ENCODE assay signal across 7 cellular contexts in the genomic region with DNA sequence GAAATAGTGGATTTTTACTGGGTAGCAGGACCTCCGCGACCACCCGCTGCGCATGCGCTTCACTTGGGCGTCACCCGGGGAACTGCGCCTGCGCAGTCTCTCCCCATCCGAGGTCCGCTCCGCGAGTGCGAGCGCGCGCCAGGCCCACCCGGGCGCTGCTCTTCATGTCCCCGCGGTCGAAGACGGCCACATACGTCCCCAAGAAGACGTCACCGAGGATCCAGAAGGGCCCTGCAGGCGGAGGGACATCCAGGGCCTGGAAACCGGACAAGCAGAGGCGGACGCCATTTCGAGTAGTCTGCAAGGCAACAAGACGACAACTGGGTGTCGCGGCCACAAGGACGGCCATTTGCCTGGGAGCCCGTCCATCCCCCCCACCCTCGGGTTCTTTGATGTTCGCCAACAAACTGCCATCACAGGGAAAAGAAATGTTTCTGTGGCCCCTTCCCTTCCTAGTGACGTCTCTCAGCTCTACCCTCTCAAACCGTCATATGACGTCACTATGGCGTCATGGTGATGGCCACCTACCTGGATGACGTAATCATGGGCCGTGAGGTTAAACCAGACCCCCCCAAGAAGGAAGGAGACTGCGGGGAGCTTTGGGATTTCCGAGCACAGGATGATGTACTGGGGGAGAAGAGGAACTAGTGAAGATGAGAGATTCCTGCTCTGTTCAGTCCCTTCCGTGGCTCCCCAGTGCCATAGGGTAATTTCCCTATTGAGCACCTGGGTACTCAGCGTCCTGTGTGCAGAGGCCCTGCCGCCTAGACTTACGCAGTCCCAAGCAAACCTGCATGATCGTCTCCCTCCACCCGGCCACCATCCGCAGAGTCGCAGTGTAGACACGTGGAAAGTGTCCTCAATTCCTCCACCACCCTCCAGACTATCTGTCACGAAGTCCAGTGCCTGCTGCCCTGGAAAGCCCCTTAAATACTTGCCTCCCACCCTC. TPM values are rescaled to one million over a fixed set of nuclear protein-coding genes. Genes with fewer than 3 reads are reported as not detected.
A peak's percentile ranks its signal among the peaks of the same experiment; 100 is the strongest.
DNase-seq lines count a peak whose midpoint lies in the region; TF ChIP-seq lines count a peak whose summit lies in the region.

No MANE protein-coding gene starts in this region.

- H3K36me3 Mint-ChIP-seq in immature natural killer cell = no peaks in the 10 kb centered on the region

- H3K36me3 ChIP-seq in SJCRH30 (no peaks in the 10 kb centered on the region), PC-9 (ENCODE audit: low read depth) (no peaks in the 10 kb centered on the region)

- H3K27me3 Mint-ChIP-seq in immature natural killer cell (ENCODE audit: low read depth in 3 of 3) = peaks cover 11 to 17% (median 15%) of the 10 kb centered on the region in 3 donors

- peaks cover 4% of the 10 kb centered on the region; the same call in 1 of the 2 replicates for H3F3A ChIP-seq in PC-9 (ENCODE audit: insufficient read depth, low read depth)

- no peaks in the 10 kb centered on the region for H3K79me2 ChIP-seq in PC-9 (ENCODE audit: low read depth)

- peak overlapping the region; percentile 88 to 97 (median 94) for H3K27ac Mint-ChIP-seq in immature natural killer cell

- TF ChIP-seq CTCF in GM20000 (IDR thresholded peaks at IDR 0.05; ENCODE audit: extremely low read depth, missing control alignments) (no peak), PC-9 (conservative IDR thresholded peaks at IDR 0.05) (no peak)

- intact Hi-C loops in PC-9 (cut with micrococcal nuclease; ENCODE audit: unreplicated experiment) = no loop called here

- H3K4me1 Mint-ChIP-seq in immature natural killer cell = peaks cover 0 to 30% of the 10 kb centered on the region in 2 donors

- DNase-seq in GM20000 (ENCODE audit: low spot score) (peak; percentile 82), SJCRH30 (peak; percentile 54 to 64), immature natural killer cell (peak; percentile 79 to 85 (median 79)), PC-9 (no peak), NCI-H1694 (lab: John Stamatoyannopoulos, UW) (no peak)
- peak; percentile 38 for DNase-seq in activated naive CD8-positive, alpha-beta T cell treated with anti-CD3 and anti-CD28 coated beads, Interleukin-2, amount 50 U/mL, for 16 hours (ENCODE audit: low read depth, low spot score)
- DNase-seq in stimulated activated CD4-positive, alpha-beta T cell treated with anti-CD3 and anti-CD28 coated beads, Interleukin-2, amount 100 ng/mL, for 4 hours (ENCODE audit: low read depth) = peak; percentile 71

- H3K27me3 ChIP-seq in SJCRH30 (0 out of 2 replicates have a peak, but pooled peaks cover 3% of the 10 kb centered on the region), PC-9 (ENCODE audit: insufficient read depth, low read depth) (peaks cover 3% of the 10 kb centered on the region; the same call in 1 of the 2 replicates)

- H3K9me3 ChIP-seq in SJCRH30 (replicated peaks) (no peaks in the 10 kb centered on the region), PC-9 (ENCODE audit: insufficient read depth, low read depth) (no peaks in the 10 kb centered on the region)

- no peak overlapping the region for H2AFZ ChIP-seq in PC-9

- no peak overlapping the region for H3K4me2 ChIP-seq in PC-9

- no peaks in the 10 kb centered on the region for H3K9me2 ChIP-seq in PC-9 (ENCODE audit: insufficient read depth)

- POLR2A ChIA-PET in PC-9 (lab: Charles Lee; ENCODE audit: unreplicated experiment) = no interaction called here

- no TSS peak for BruUV-seq in PC-9 (replicated peaks; lab: Mats Ljungman, UMichigan)

- H4K20me1 ChIP-seq in PC-9 (ENCODE audit: insufficient read depth) = no peaks in the 10 kb centered on the region

- CTCF ChIA-PET in PC-9 (lab: Charles Lee) = no interaction called here

- peak overlapping the region; percentile 84 to 92 (median 90) for H3K4me3 Mint-ChIP-seq in immature natural killer cell

- peaks cover 0 to 2% (median 0%) of the 10 kb centered on the region in 6 donors for H3K9me3 Mint-ChIP-seq in immature natural killer cell

- no peak overlapping the region for H3K27ac ChIP-seq in SJCRH30
- H3K27ac ChIP-seq in PC-9 = no peak overlapping the region

- no peaks in the 10 kb centered on the region for H3K4me1 ChIP-seq in SJCRH30
- H3K4me1 ChIP-seq in PC-9 (replicated peaks; ENCODE audit: insufficient read depth) = no peaks in the 10 kb centered on the region

- H3K4me3 ChIP-seq in SJCRH30 (peak overlapping the region; percentile 46), PC-9 (no peak overlapping the region)

RNA-seq across cellular contexts. Expression of gene NAPSA, which starts 6.7 kb away (rescaled TPM):
- total RNA-seq in SJCRH30 (2014; rRNA removed; shearing (Covaris generic)) = 0.08 and 0.18 TPM in 2 replicates
- polyA plus RNA-seq in immature natural killer cell = 1 to 10 TPM in 1 of 3 donors, under 1 TPM in 1, not detected in 1; 0.50 to 2.2 TPM
- total RNA-seq in PC-9 (2021) = 1.7 and 1.8 TPM in 2 replicates

RNA-seq across cellular contexts. Expression of gene NR1H2, which starts 17.5 kb away (rescaled TPM):
- 22.3 and 22.6 TPM in 2 replicates for total RNA-seq in SJCRH30 (2014; rRNA removed; shearing (Covaris generic))
- 10 to 100 TPM; 65.0 to 84.9 (median 68.8) TPM for polyA plus RNA-seq in immature natural killer cell
- total RNA-seq in PC-9 (2021) = 77.5 and 81.7 TPM in 2 replicates

RNA-seq across cellular contexts. Expression of gene POLD1, which starts 25.4 kb away (rescaled TPM):
- total RNA-seq in SJCRH30 (2014; rRNA removed; shearing (Covaris generic)) = 74.4 and 75.2 TPM in 2 replicates
- polyA plus RNA-seq in immature natural killer cell = 10 to 100 TPM; 14.5 to 24.8 (median 22.8) TPM
- total RNA-seq in PC-9 (2021) = 91.2 and 101 TPM in 2 replicates

RNA-seq across cellular contexts. Expression of gene KCNC3, which starts 29.6 kb away (rescaled TPM):
- total RNA-seq in SJCRH30 (2014; rRNA removed; shearing (Covaris generic)) = 1.1 and 1.2 TPM in 2 replicates
- polyA plus RNA-seq in immature natural killer cell = not detected
- 9.0 and 9.4 TPM in 2 replicates for total RNA-seq in PC-9 (2021)

RNA-seq across cellular contexts. Expression of gene SPIB, which starts 60.0 kb away (rescaled TPM):
- 0.83 and 2.8 TPM in 2 replicates for total RNA-seq in SJCRH30 (2014; rRNA removed; shearing (Covaris generic))
- 1 to 10 TPM in 2 of 3 donors, under 1 TPM in 1; 0.38 to 1.6 (median 1.5) TPM for polyA plus RNA-seq in immature natural killer cell
- 0.83 TPM in 1 of 2 replicates, not detected in the other for total RNA-seq in PC-9 (2021)

Comparison
In these comparisons a context has a peak if more than half of its experiments do, and no peak if none do; other contexts are left out.
1. DNase-seq: peak in GM20000 (single experiment), SJCRH30 (2 of 2), activated naive CD8-positive, alpha-beta T cell treated with anti-CD3 and anti-CD28 coated beads, Interleukin-2, amount 50 U/mL, for 16 hours (single experiment), immature natural killer cell (3 of 3) and stimulated activated CD4-positive, alpha-beta T cell treated with anti-CD3 and anti-CD28 coated beads, Interleukin-2, amount 100 ng/mL, for 4 hours (single experiment); none in PC-9 (0 of 2) and NCI-H1694 (single experiment).